ENCODE assay signal across 10 cellular contexts in genomic region chr10:50561266-50561665, GRCh38.
DNase-seq lines count a peak whose midpoint lies in the region; ATAC-seq and TF ChIP-seq lines count a peak whose summit lies in the region.
"Had no signal": no experiment of that assay in that cellular context is flagged by ENCODE, and none has a peak within 500 bp of the region (broad histone marks: within the 10 kb centered on the region; RNA-seq: fewer than 3 reads in every experiment).

No MANE protein-coding gene starts in this region.

- no peak overlapping the region for H3K4me3 ChIP-seq in heart left ventricle

- no peaks in the 10 kb centered on the region for H3K9me3 ChIP-seq in heart left ventricle

- in situ Hi-C loops in G401 (cut with HindIII; ENCODE audit: low sequenced_read_pairs), result no loop called here

- no peak for TF ChIP-seq POLR2A in heart left ventricle (IDR thresholded peaks at IDR 0.05)

- no peak for TF ChIP-seq CTCF in heart left ventricle (IDR thresholded peaks at IDR 0.05)

- H3K36me3 ChIP-seq in heart left ventricle, result no peaks in the 10 kb centered on the region

- WGBS in heart left ventricle, 4 donors, result 35 to 47% (median 39%) methylated on average over 5 of the region's 5 CpGs

- H3K27ac ChIP-seq in heart left ventricle, result peak overlapping the region in 5 of 12 donors; percentile 3 to 25 (median 21)

- DNase-seq in G401 (ENCODE audit: low spot score) (peak; percentile 74), amniotic stem cell (lab: John Stamatoyannopoulos, UW) (peak; percentile 73), heart left ventricle (no peak), sciatic nerve (ENCODE audit: low spot score) (no peak), LoVo (ENCODE audit: low spot score) (no peak), OCI-M1 (lab: John Stamatoyannopoulos, UW) (no peak), GM19238 (ENCODE audit: insufficient read length, low spot score) (no peak)
- DNase-seq: DMS79, NCI-H1417 treated with DMSO at 0.1 percent for 48 hours had no signal

- intact Hi-C loops in heart left ventricle (cut with DNase I), result no loop called here
- intact Hi-C loops in sciatic nerve (cut with DNase I), result no loop called here

- H3K27me3 ChIP-seq in heart left ventricle, result no peaks in the 10 kb centered on the region

- H3K4me1 ChIP-seq in heart left ventricle, result peaks cover 0 to 55% (median 40%) of the 10 kb centered on the region in 12 donors

- ATAC-seq in heart left ventricle (peak; percentile 51 to 78 (median 68)), sciatic nerve (peak; percentile 97), HG02759 (IDR thresholded peaks at IDR 0.05; ENCODE audit: unreplicated experiment) (no peak)

Comparison
In these comparisons a context has a peak if more than half of its experiments do, and no peak if none do; other contexts are left out.
1. DNase-seq: peak in G401 (single experiment) and amniotic stem cell (single experiment); none in heart left ventricle (0 of 5), sciatic nerve (single experiment), LoVo (single experiment), OCI-M1 (single experiment) and GM19238 (single experiment).